ENCODE assay signal across 10 cellular contexts in the genomic region with DNA sequence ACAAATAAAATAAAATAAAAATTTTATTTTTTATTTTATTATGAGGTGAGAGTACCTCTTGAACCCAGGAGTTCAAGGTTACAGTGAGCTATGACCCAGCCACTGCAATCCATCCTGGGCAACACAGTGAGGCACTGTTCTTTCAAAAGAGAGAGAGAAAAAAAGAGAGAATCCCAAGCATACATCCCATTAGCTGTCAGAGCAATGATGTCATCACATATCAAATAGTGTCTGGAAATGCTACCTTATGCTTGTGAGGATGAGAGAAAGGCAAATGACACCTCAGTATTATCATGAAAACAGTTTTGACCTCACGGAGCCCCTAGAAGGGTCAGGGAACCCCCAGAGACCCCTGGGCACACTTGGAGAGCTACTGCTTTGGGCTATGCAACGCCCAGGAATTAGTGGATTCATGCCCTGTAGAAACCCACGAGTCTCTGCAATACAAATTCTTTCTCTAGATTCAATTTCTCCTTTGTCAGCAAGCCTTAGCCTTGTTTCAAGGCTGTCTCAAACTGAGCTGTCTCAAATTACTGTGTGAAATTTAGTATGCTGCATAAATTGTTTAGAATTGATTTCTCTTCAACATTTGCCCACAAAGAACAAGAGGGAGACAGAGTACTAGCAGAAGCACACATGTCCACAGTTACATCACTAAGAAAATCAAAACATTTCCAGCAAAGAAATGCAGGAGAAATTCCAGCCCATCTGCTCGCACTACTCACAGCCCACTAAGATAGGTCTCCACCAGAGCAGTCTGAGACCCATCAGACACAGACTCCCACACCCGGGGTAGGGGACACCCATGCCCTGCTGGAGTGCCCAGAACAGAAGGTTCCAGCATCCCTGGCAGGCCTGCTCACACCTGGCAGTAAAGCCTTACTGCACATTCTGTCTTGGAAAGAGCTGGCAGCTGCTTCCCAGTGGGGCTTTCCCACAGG. TPM values are rescaled to one million over a fixed set of nuclear protein-coding genes. Genes with fewer than 3 reads are reported as not detected.
DNase-seq lines count a peak whose midpoint lies in the region; ATAC-seq, FAIRE-seq and TF ChIP-seq lines count a peak whose summit lies in the region.
"Had no signal": no experiment of that assay in that cellular context is flagged by ENCODE, and none has a peak within 500 bp of the region (broad histone marks: within the 10 kb centered on the region; RNA-seq: fewer than 3 reads in every experiment).

No MANE protein-coding gene starts in this region.

- H3K27ac Mint-ChIP-seq in neural crest cell (ENCODE audit: unreplicated experiment) = peak overlapping the region; percentile 35
- H3K27ac Mint-ChIP-seq: activated naive CD4-positive, alpha-beta T cell treated with anti-CD3 and anti-CD28 coated beads for 36 hours had no signal

- ATAC-seq in GM12878 = no peak
- ATAC-seq in HG03565 (IDR thresholded peaks at IDR 0.05; ENCODE audit: unreplicated experiment) = no peak
- no peak for ATAC-seq in HG03139 (IDR thresholded peaks at IDR 0.05; ENCODE audit: unreplicated experiment)
- ATAC-seq: gastroesophageal sphincter had no signal

- H3K4me3 Mint-ChIP-seq in neural crest cell = no peak overlapping the region
- H3K4me3 Mint-ChIP-seq: activated naive CD4-positive, alpha-beta T cell treated with anti-CD3 and anti-CD28 coated beads for 36 hours had no signal

- H3K27me3 ChIP-seq in GM12878 (replicated peaks in 1 of 2; ENCODE audit: control insufficient read depth in 2 of 2, insufficient read depth in 2 of 2, low read length in 1 of 2) = no peaks in the 10 kb centered on the region
- H3K27me3 ChIP-seq: gastroesophageal sphincter had no signal

- H3K36me3 ChIP-seq in GM12878 (ENCODE audit: control insufficient read depth in 2 of 2, insufficient read depth in 2 of 2, low read length in 1 of 2) = peaks cover 0 to 5% of the 10 kb centered on the region in 2 experiments; a peak in 1 of 4 replicates
- H3K36me3 ChIP-seq: gastroesophageal sphincter, WERI-Rb-1 had no signal

- 87% methylated on average over 5 of the region's 5 CpGs for WGBS in GM12878 (ENCODE audit: insufficient coverage, insufficient replicate concordance, low lambda C conversion rate, missing lambda C conversion rate)

- TF ChIP-seq RAD21 in GM12878 (IDR thresholded peaks at IDR 0.05; ENCODE audit: insufficient read depth, low read depth, low read length) = no peak

- RAD21 ChIA-PET in GM12878 (lab: Charles Lee; ENCODE audit: unreplicated experiment) = no interaction called here

- no peak overlapping the region for H3K4me2 ChIP-seq in GM12878 (ENCODE audit: control insufficient read depth, insufficient read depth)

- no peaks in the 10 kb centered on the region for H3K9me3 Mint-ChIP-seq in neural crest cell
- H3K9me3 Mint-ChIP-seq: activated naive CD4-positive, alpha-beta T cell treated with anti-CD3 and anti-CD28 coated beads for 36 hours; naive B cell had no signal

- no peaks in the 10 kb centered on the region; the same call in 1 of the 2 replicates for H4K20me1 ChIP-seq in GM12878 (ENCODE audit: control insufficient read depth, insufficient read depth)

- CTCF ChIA-PET in GM12878 (lab: Yijun Ruan, JAX) = interaction anchor here (1.4 kb wide), 1 partner anchor 11 kb away, joined by 4 read pairs; no protein-coding TSS in a partner anchor

- H3K27ac ChIP-seq in GM12878 (ENCODE audit: control insufficient read depth, insufficient read depth) = no peak overlapping the region
- H3K27ac ChIP-seq: WERI-Rb-1 had no signal

- SMC1A ChIA-PET in GM12878 (lab: Charles Lee; ENCODE audit: uncharacterized antibody, unreplicated experiment) = interaction anchor here (1.0 kb wide), 1 partner anchor 12 kb away, joined by 3 read pairs; no protein-coding TSS in a partner anchor

- H3K36me3 Mint-ChIP-seq in neural crest cell (ENCODE audit: low read depth) = peaks cover 4% of the 10 kb centered on the region

- H3K79me2 ChIP-seq in GM12878 (ENCODE audit: control insufficient read depth, insufficient read depth, low read length) = peaks cover 40% of the 10 kb centered on the region

- H3K4me1 ChIP-seq in GM12878 (ENCODE audit: control insufficient read depth, insufficient read depth, low read length) = peaks cover 2% of the 10 kb centered on the region

- no peaks in the 10 kb centered on the region for H3K9me3 ChIP-seq in GM12878 (replicated peaks; ENCODE audit: control insufficient read depth, insufficient read depth, low read length)
- H3K9me3 ChIP-seq: gastroesophageal sphincter had no signal

- no peak for TF ChIP-seq EP300 in GM12878 (IDR thresholded peaks at IDR 0.05; ENCODE audit: borderline replicate concordance in 1 of 2, control insufficient read depth in 1 of 2, low read depth in 2 of 2, low read length in 2 of 2)

- H3K9ac ChIP-seq in GM12878 (ENCODE audit: control insufficient read depth, insufficient read depth, low read length) = no peak overlapping the region

- FAIRE-seq in GM12878 (lab: Jason Lieb, UNC) = no peak

- no peak overlapping the region for H2AFZ ChIP-seq in GM12878 (ENCODE audit: control insufficient read depth, low read depth, low read length)

- intact Hi-C loops in GM12878 (cut with micrococcal nuclease; ENCODE audit: unreplicated experiment) = no loop called here

- TF ChIP-seq POLR2A in GM12878 (IDR thresholded peaks at IDR 0.05; ENCODE audit: low read depth, low read length) = no peak

- no peaks in the 10 kb centered on the region for H3K27me3 Mint-ChIP-seq in neural crest cell (ENCODE audit: low read depth)
- H3K27me3 Mint-ChIP-seq: naive B cell had no signal

- no peak overlapping the region for H3K4me3 ChIP-seq in GM12878
- H3K4me3 ChIP-seq: gastroesophageal sphincter had no signal

- in situ Hi-C loops in GM12878 (cut with MboI) = no loop called here

- POLR2A ChIA-PET in GM12878 (lab: Charles Lee) = no interaction called here

- BruUV-seq in GM12878 (replicated peaks; lab: Mats Ljungman, UMichigan) = no TSS peak

- peaks cover 49% of the 10 kb centered on the region for H3K4me1 Mint-ChIP-seq in neural crest cell

- DNase-seq in HCEC 1CT (peak; percentile 10), GM12878 (ENCODE audit: low read depth, low spot score) (no peak), neural crest cell (ENCODE audit: low read depth, low spot score) (no peak), 8988T (no peak)
- DNase-seq: activated naive CD4-positive, alpha-beta T cell treated with anti-CD3 and anti-CD28 coated beads for 36 hours; naive B cell; WERI-Rb-1 had no signal

- TF ChIP-seq CTCF in GM12878 (IDR thresholded peaks at IDR 0.05 in 2 of 3, conservative IDR thresholded peaks at IDR 0.05 in 1 of 3; ENCODE audit: control insufficient read depth in 2 of 3, extremely low read depth in 1 of 3, insufficient read depth in 1 of 3, low read depth in 3 of 3, low read length in 3 of 3) = no peak
- TF ChIP-seq CTCF in neural crest cell (conservative IDR thresholded peaks at IDR 0.05) = no peak

RNA-seq across cellular contexts. Expression of a gene that starts 18.1 kb away (rescaled TPM):
- 36.2 and 39.9 TPM in 2 replicates for total RNA-seq in GM12878 (2013; cell fraction: nucleolus; rRNA removed)
- 19.5 and 20.7 TPM in 2 replicates for total RNA-seq in GM12878 (2014; rRNA removed)
- total RNA-seq in GM12878 (2014; rRNA removed; fragmentation: Illumina TruSeq; extraction: Trizol) = 7.6 and 10.2 TPM in 2 replicates
- 25.9 and 27.4 TPM in 2 replicates for total RNA-seq in GM12878 (2021)
- polyA plus RNA-seq in GM12878 (2011; ENCODE audit: low read depth) = 7.8 TPM
- 7.2 and 14.5 TPM in 2 replicates for polyA plus RNA-seq in GM12878 (2011; rRNA removed)
- 20.5 and 24.0 TPM in 2 replicates for polyA plus RNA-seq in GM12878 (2011; cell fraction: cytosol; rRNA removed)
- 20.9 and 26.4 TPM in 2 replicates for polyA plus RNA-seq in GM12878 (2011; cell fraction: nucleus; rRNA removed)
- polyA plus RNA-seq in GM12878 (2012) = 12.1 and 14.4 TPM in 2 replicates
- 12.0 and 14.5 TPM in 2 replicates for polyA plus RNA-seq in GM12878 (2014; fragmentation: Illumina TruSeq; extraction: Trizol)
- under 1 TPM; 0.19 to 0.44 TPM for polyA plus RNA-seq in GM12878 (2014; fragmentation: Nextera tagmentation; extraction: Ambion mirVana)
- 17.5 and 18.7 TPM in 2 replicates for polyA plus RNA-seq in GM12878 (2014; rRNA removed)
- polyA plus RNA-seq in GM12878 (2016; fragmentation: Nextera tagmentation; extraction: Ambion mirVana) = 10 to 100 TPM; 24.1 to 28.4 TPM
- 14.9 and 21.1 TPM in 2 replicates for polyA minus RNA-seq in GM12878 (2011; rRNA and poly(A)+ RNA removed)
- 8.4 and 8.5 TPM in 2 replicates for polyA minus RNA-seq in GM12878 (2011; cell fraction: cytosol; rRNA and poly(A)+ RNA removed)
- 9.8 and 16.3 TPM in 2 replicates for polyA minus RNA-seq in GM12878 (2011; cell fraction: nucleus; rRNA and poly(A)+ RNA removed)
- 83.6 and 91.6 TPM in 2 replicates for total RNA-seq in neural crest cell

RNA-seq across cellular contexts. Expression of a gene that starts 27.0 kb away (rescaled TPM):
- not detected in 2 replicates for total RNA-seq in GM12878 (2013; cell fraction: nucleolus; rRNA removed)
- total RNA-seq in GM12878 (2014; rRNA removed) = 0.17 TPM in 1 of 2 replicates, not detected in the other
- total RNA-seq in GM12878 (2014; rRNA removed; fragmentation: Illumina TruSeq; extraction: Trizol) = not detected in 2 replicates
- not detected in 2 replicates for total RNA-seq in GM12878 (2021)
- not detected for polyA plus RNA-seq in GM12878 (2011; ENCODE audit: low read depth)
- polyA plus RNA-seq in GM12878 (2011; rRNA removed) = not detected in 2 replicates
- polyA plus RNA-seq in GM12878 (2011; cell fraction: cytosol; rRNA removed) = not detected in 2 replicates
- polyA plus RNA-seq in GM12878 (2011; cell fraction: nucleus; rRNA removed) = not detected in 2 replicates
- polyA plus RNA-seq in GM12878 (2012) = not detected in 2 replicates
- 0.03 TPM in 1 of 2 replicates, not detected in the other for polyA plus RNA-seq in GM12878 (2014; fragmentation: Illumina TruSeq; extraction: Trizol)
- polyA plus RNA-seq in GM12878 (2014; fragmentation: Nextera tagmentation; extraction: Ambion mirVana) = not detected
- not detected in 2 replicates for polyA plus RNA-seq in GM12878 (2014; rRNA removed)
- polyA plus RNA-seq in GM12878 (2016; fragmentation: Nextera tagmentation; extraction: Ambion mirVana) = not detected
- polyA minus RNA-seq in GM12878 (2011; rRNA and poly(A)+ RNA removed) = not detected in 2 replicates
- polyA minus RNA-seq in GM12878 (2011; cell fraction: cytosol; rRNA and poly(A)+ RNA removed) = not detected in 2 replicates
- polyA minus RNA-seq in GM12878 (2011; cell fraction: nucleus; rRNA and poly(A)+ RNA removed) = not detected in 2 replicates
- total RNA-seq in neural crest cell = not detected in 2 replicates
- total RNA-seq: activated naive CD4-positive, alpha-beta T cell treated with anti-CD3 and anti-CD28 coated beads for 36 hours had no signal

RNA-seq across cellular contexts. Expression of a gene that starts 40.3 kb away (rescaled TPM):
- 9.8 and 14.9 TPM in 2 replicates for total RNA-seq in GM12878 (2013; cell fraction: nucleolus; rRNA removed)
- total RNA-seq in GM12878 (2014; rRNA removed) (12.5 and 13.5 TPM in 2 replicates), GM12878 (2014; rRNA removed; fragmentation: Illumina TruSeq; extraction: Trizol) (6.0 and 6.4 TPM in 2 replicates), GM12878 (2021) (17.9 and 18.3 TPM in 2 replicates), neural crest cell (22.7 and 23.5 TPM in 2 replicates)
- 4.2 TPM for polyA plus RNA-seq in GM12878 (2011; ENCODE audit: low read depth)
- polyA plus RNA-seq in GM12878 (2011; rRNA removed) (5.7 and 10.2 TPM in 2 replicates), GM12878 (2014; fragmentation: Illumina TruSeq; extraction: Trizol) (0.89 and 6.3 TPM in 2 replicates), GM12878 (2014; fragmentation: Nextera tagmentation; extraction: Ambion mirVana) (1 to 10 TPM in 1 of 2 experiments, under 1 TPM in 1; 0.14 to 1.0 TPM), GM12878 (2014; rRNA removed) (16.2 and 16.9 TPM in 2 replicates), GM12878 (2016; fragmentation: Nextera tagmentation; extraction: Ambion mirVana) (10 to 100 TPM; 14.2 to 15.0 TPM)
- 12.9 and 18.4 TPM in 2 replicates for polyA plus RNA-seq in GM12878 (2011; cell fraction: cytosol; rRNA removed)
- 17.2 and 24.5 TPM in 2 replicates for polyA plus RNA-seq in GM12878 (2011; cell fraction: nucleus; rRNA removed)
- 10.5 and 11.6 TPM in 2 replicates for polyA plus RNA-seq in GM12878 (2012)
- 2.9 and 7.7 TPM in 2 replicates for polyA minus RNA-seq in GM12878 (2011; rRNA and poly(A)+ RNA removed)
- 5.6 TPM in 2 replicates for polyA minus RNA-seq in GM12878 (2011; cell fraction: cytosol; rRNA and poly(A)+ RNA removed)
- polyA minus RNA-seq in GM12878 (2011; cell fraction: nucleus; rRNA and poly(A)+ RNA removed) = 3.7 and 6.9 TPM in 2 replicates

RNA-seq across cellular contexts. Expression of a gene that starts 45.9 kb away (rescaled TPM):
- not detected in 2 replicates for total RNA-seq in GM12878 (2013; cell fraction: nucleolus; rRNA removed)
- total RNA-seq in GM12878 (2014; rRNA removed) (not detected in 2 replicates), GM12878 (2014; rRNA removed; fragmentation: Illumina TruSeq; extraction: Trizol) (not detected in 2 replicates), GM12878 (2021) (not detected in 2 replicates), neural crest cell (not detected in 2 replicates)
- not detected for polyA plus RNA-seq in GM12878 (2011; ENCODE audit: low read depth)
- polyA plus RNA-seq in GM12878 (2011; rRNA removed) (not detected in 2 replicates), GM12878 (2014; fragmentation: Illumina TruSeq; extraction: Trizol) (not detected in 2 replicates), GM12878 (2014; fragmentation: Nextera tagmentation; extraction: Ambion mirVana) (not detected), GM12878 (2014; rRNA removed) (not detected in 2 replicates), GM12878 (2016; fragmentation: Nextera tagmentation; extraction: Ambion mirVana) (not detected)
- polyA plus RNA-seq in GM12878 (2011; cell fraction: cytosol; rRNA removed) = not detected in 2 replicates
- polyA plus RNA-seq in GM12878 (2011; cell fraction: nucleus; rRNA removed) = not detected in 2 replicates
- not detected in 2 replicates for polyA plus RNA-seq in GM12878 (2012)
- polyA minus RNA-seq in GM12878 (2011; rRNA and poly(A)+ RNA removed) = not detected in 2 replicates
- not detected in 2 replicates for polyA minus RNA-seq in GM12878 (2011; cell fraction: cytosol; rRNA and poly(A)+ RNA removed)
- not detected in 2 replicates for polyA minus RNA-seq in GM12878 (2011; cell fraction: nucleus; rRNA and poly(A)+ RNA removed)
- total RNA-seq: activated naive CD4-positive, alpha-beta T cell treated with anti-CD3 and anti-CD28 coated beads for 36 hours; gastroesophageal sphincter had no signal
